ENCODE assay signal across 26 cellular contexts in genomic region chr2:215391531-215391930, GRCh38. TPM values are rescaled to one million over a fixed set of nuclear protein-coding genes. Genes with fewer than 3 reads are reported as not detected.
DNase-seq lines count a peak whose midpoint lies in the region; ATAC-seq and TF ChIP-seq lines count a peak whose summit lies in the region.
"Had no signal": no experiment of that assay in that cellular context is flagged by ENCODE, and none has a peak within 500 bp of the region (broad histone marks: within the 10 kb centered on the region; RNA-seq: fewer than 3 reads in every experiment).

No MANE protein-coding gene starts in this region.

- H3K4me3 ChIP-seq in mesendoderm (ENCODE audit: low read length), result no peak overlapping the region
- H3K4me3 ChIP-seq: breast epithelium, prostate gland, transverse colon had no signal

- peaks cover 23% of the 10 kb centered on the region for H3K36me3 ChIP-seq in mesendoderm (ENCODE audit: control insufficient read depth, insufficient read depth, low read length)
- H3K36me3 ChIP-seq: breast epithelium, prostate gland had no signal

- no peak for ATAC-seq in HG03135 (IDR thresholded peaks at IDR 0.05; ENCODE audit: unreplicated experiment)
- ATAC-seq in HG03571 (IDR thresholded peaks at IDR 0.05; ENCODE audit: unreplicated experiment), result no peak
- ATAC-seq: activated CD4-positive, alpha-beta T cell treated with anti-CD3 and anti-CD28 coated beads for 36 hours; activated naive CD4-positive, alpha-beta T cell treated with anti-CD3 and anti-CD28 coated beads, Interleukin-2, amount 50 U/mL, for 72 hours had no signal

- no peak overlapping the region for H3K56ac ChIP-seq in mesendoderm (ENCODE audit: low read length)

- H3K79me2 ChIP-seq in mesendoderm (ENCODE audit: control insufficient read depth, insufficient read depth, low read length), result no peaks in the 10 kb centered on the region

- H3K27me3 ChIP-seq in mesendoderm (ENCODE audit: insufficient read depth, low read length, poor library complexity), result no peaks in the 10 kb centered on the region
- H3K27me3 ChIP-seq: breast epithelium, transverse colon had no signal

- H4K8ac ChIP-seq in mesendoderm (ENCODE audit: low read depth, low read length), result no peak overlapping the region

- no CpG with 5 or more reads among the region's 5 CpGs for WGBS in mesendoderm (ENCODE audit: extremely low coverage, insufficient coverage, low lambda C conversion rate)

- H3K4me2 ChIP-seq in mesendoderm (ENCODE audit: low read length), result no peak overlapping the region

- H4K5ac ChIP-seq in mesendoderm (ENCODE audit: low read length), result no peak overlapping the region

- no peaks in the 10 kb centered on the region for H3K27me3 Mint-ChIP-seq in endothelial cell (ENCODE audit: unreplicated experiment)
- H3K27me3 Mint-ChIP-seq: activated CD4-positive, alpha-beta T cell treated with anti-CD3 and anti-CD28 coated beads for 36 hours had no signal

- H3K4ac ChIP-seq in mesendoderm (ENCODE audit: low read depth, low read length), result no peak overlapping the region

- H2BK120ac ChIP-seq in mesendoderm (ENCODE audit: low read depth, low read length), result no peak overlapping the region

- no peaks in the 10 kb centered on the region for H3K4me1 ChIP-seq in mesendoderm (ENCODE audit: control insufficient read depth, low read depth, low read length)
- H3K4me1 ChIP-seq: breast epithelium, prostate gland, transverse colon had no signal

- H2AK5ac ChIP-seq in mesendoderm (ENCODE audit: low read length), result no peak overlapping the region

- TF ChIP-seq CTCF in endothelial cell (IDR thresholded peaks at IDR 0.05; ENCODE audit: unreplicated experiment), result no peak

- H3K36me3 Mint-ChIP-seq in endothelial cell (ENCODE audit: low read depth, unreplicated experiment), result peaks cover 64% of the 10 kb centered on the region
- H3K36me3 Mint-ChIP-seq: activated naive CD4-positive, alpha-beta T cell treated with anti-CD3 and anti-CD28 coated beads, Interleukin-2, amount 50 U/mL, for 72 hours had no signal

- H3K9ac ChIP-seq in mesendoderm (ENCODE audit: low read length), result no peak overlapping the region

- H3K23ac ChIP-seq in mesendoderm (ENCODE audit: low read length), result no peak overlapping the region

- no peak overlapping the region for H3K27ac ChIP-seq in mesendoderm (ENCODE audit: low read depth, low read length)
- H3K27ac ChIP-seq: 22Rv1, breast epithelium, prostate gland, transverse colon had no signal

- H3K18ac ChIP-seq in mesendoderm (ENCODE audit: low read length), result no peak overlapping the region

- no peak overlapping the region for H2BK15ac ChIP-seq in mesendoderm (replicated peaks; ENCODE audit: low read depth)

- DNase-seq in DMS53 (lab: John Stamatoyannopoulos, UW) (peak; percentile 40), DMS53 treated with DMSO at 0.1 percent for 48 hours (lab: John Stamatoyannopoulos, UW; ENCODE audit: unreplicated experiment) (no peak), endothelial cell (ENCODE audit: low spot score) (no peak), mesendoderm (peak; percentile 66), amygdala (lab: John Stamatoyannopoulos, UW) (no peak)
- no peak for DNase-seq in activated CD4-positive, CD25-positive, alpha-beta regulatory T cell (lab: John Stamatoyannopoulos, UW)
- DNase-seq: activated CD4-positive, alpha-beta T cell treated with anti-CD3 and anti-CD28 coated beads for 36 hours; activated CD8-positive, alpha-beta memory T cell treated with anti-CD3 and anti-CD28 coated beads for 24 hours; activated T-cell treated with anti-CD3 and anti-CD28 coated beads for 4 hours; C1 segment of cervical spinal cord; hypothalamus; mammary epithelial cell; NCI-H1436; NCI-H226; NCI-H526 treated with DMSO at 0.1 percent for 48 hours; SIG-M5; stimulated activated CD4-positive, alpha-beta T cell treated with anti-CD3 and anti-CD28 coated beads, Interleukin-4, amount 100 ng/mL, for 24 hours; SW 1271; transverse colon had no signal

- no peak overlapping the region for H2BK5ac ChIP-seq in mesendoderm (ENCODE audit: low read length)

- no peaks in the 10 kb centered on the region for H3K4me1 Mint-ChIP-seq in endothelial cell (ENCODE audit: unreplicated experiment)
- H3K4me1 Mint-ChIP-seq: activated CD4-positive, alpha-beta T cell treated with anti-CD3 and anti-CD28 coated beads for 36 hours had no signal

- no peaks in the 10 kb centered on the region for H3K79me1 ChIP-seq in mesendoderm (ENCODE audit: low read length)

- peak overlapping the region; percentile 58 for H3K4me3 Mint-ChIP-seq in endothelial cell (ENCODE audit: unreplicated experiment)
- H3K4me3 Mint-ChIP-seq: activated CD4-positive, alpha-beta T cell treated with anti-CD3 and anti-CD28 coated beads for 36 hours had no signal

- H3K9me3 Mint-ChIP-seq in endothelial cell (ENCODE audit: unreplicated experiment), result no peaks in the 10 kb centered on the region
- H3K9me3 Mint-ChIP-seq: activated naive CD4-positive, alpha-beta T cell treated with anti-CD3 and anti-CD28 coated beads, Interleukin-2, amount 50 U/mL, for 72 hours; activated T-helper 2 cell treated with anti-CD3 and anti-CD28 coated beads, Interferon-gamma antibody, Interleukin-2, Interleukin-4, amounts not matched to agents 10 μg/mL and 5 μg/mL and 100 μg/mL, durations not matched to agents 14 hours and 24 hours and 36 hours had no signal

- H3K27ac Mint-ChIP-seq in endothelial cell (ENCODE audit: unreplicated experiment), result no peak overlapping the region
- H3K27ac Mint-ChIP-seq: activated CD4-positive, alpha-beta T cell treated with anti-CD3 and anti-CD28 coated beads for 36 hours; activated naive CD4-positive, alpha-beta T cell treated with anti-CD3 and anti-CD28 coated beads, Interleukin-2, amount 50 U/mL, for 72 hours; activated T-helper 2 cell treated with anti-CD3 and anti-CD28 coated beads, Interferon-gamma antibody, Interleukin-2, Interleukin-4, amounts not matched to agents 10 μg/mL and 5 μg/mL and 100 μg/mL, durations not matched to agents 14 hours and 24 hours and 36 hours had no signal

RNA-seq across cellular contexts. Expression of gene FN1, which starts 44.3 kb away (rescaled TPM):
- 1,159 TPM for total RNA-seq in endothelial cell (ENCODE audit: unreplicated experiment)
- polyA plus RNA-seq in mesendoderm (2013, experiment 1 of 2), result 82.2 TPM
- 79.8 TPM for polyA plus RNA-seq in mesendoderm (2013, experiment 2 of 2)

Comparison
In these comparisons a context has a peak if more than half of its experiments do, and no peak if none do; other contexts are left out.
1. DNase-seq: peak in DMS53 (single experiment) and mesendoderm (single experiment); none in DMS53 treated with DMSO at 0.1 percent for 48 hours (single experiment), endothelial cell (single experiment), amygdala (0 of 56) and activated CD4-positive, CD25-positive, alpha-beta regulatory T cell (0 of 4).